Comparison of ENCODE assay signal across 13 cellular contexts in the genomic region with DNA sequence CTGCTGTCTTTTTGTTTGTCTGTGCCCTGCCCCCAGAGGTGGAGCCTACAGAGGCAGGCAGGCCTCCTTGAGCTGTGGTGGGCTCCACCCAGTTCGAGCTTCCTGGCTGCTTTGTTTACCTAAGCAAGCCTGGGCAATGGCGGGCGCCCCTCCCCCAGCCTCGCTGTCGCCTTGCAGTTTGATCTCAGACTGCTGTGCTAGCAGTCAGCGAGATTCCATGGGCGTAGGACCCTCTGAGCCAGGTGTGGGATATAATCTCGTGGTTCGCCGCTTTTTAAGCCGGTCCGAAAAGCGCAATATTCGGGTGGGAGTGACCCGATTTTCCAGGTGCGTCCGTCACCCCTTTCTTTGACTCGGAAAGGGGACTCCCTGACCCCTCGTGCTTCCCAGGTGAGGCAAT. TPM values are rescaled to one million over a fixed set of nuclear protein-coding genes. Genes with fewer than 3 reads are reported as not detected.
"Had no signal": no experiment of that assay in that cellular context is flagged by ENCODE, and none has a peak within 500 bp of the region (broad histone marks: within the 10 kb centered on the region; RNA-seq: fewer than 3 reads in every experiment).

No MANE protein-coding gene starts in this region.

RNA-seq across cellular contexts. Expression of a gene that starts 42.4 kb away (rescaled TPM):
- total RNA-seq: cerebellum, dermis microvascular lymphatic vessel endothelial cell, esophagus mucosa, fibroblast of lung, frontal cortex, glomerular endothelial cell, kidney, left cardiac atrium, left ventricle myocardium inferior, lung, osteoblast, sigmoid colon, thoracic aorta had no signal
- polyA plus RNA-seq: fibroblast of lung, lung had no signal
